Comparison of ENCODE assay signal across 23 cellular contexts in genomic region chrX:16039834-16040233, GRCh38.
DNase-seq lines count a peak whose midpoint lies in the region; ATAC-seq and TF ChIP-seq lines count a peak whose summit lies in the region.
"Had no signal": no experiment of that assay in that cellular context is flagged by ENCODE, and none has a peak within 500 bp of the region (broad histone marks: within the 10 kb centered on the region; RNA-seq: fewer than 3 reads in every experiment).

No MANE protein-coding gene starts in this region.

- 51 to 87% (median 67%) methylated on average over 1 of the region's 1 CpG for WGBS in stomach, 5 donors

- H3K4me1 ChIP-seq in stomach = no peaks in the 10 kb centered on the region

- H3K27ac ChIP-seq in stomach = no peak overlapping the region

- no peak for TF ChIP-seq CTCF in stomach (IDR thresholded peaks at IDR 0.05)

- no peak for TF ChIP-seq POLR2A in stomach (IDR thresholded peaks at IDR 0.05)

- no peaks in the 10 kb centered on the region for H3K36me3 ChIP-seq in stomach

- peaks cover 0 to 8% (median 4%) of the 10 kb centered on the region in 4 donors for H3K9me3 ChIP-seq in stomach
- H3K9me3 ChIP-seq: mucosa of descending colon had no signal

- H3K36me3 Mint-ChIP-seq in activated naive CD4-positive, alpha-beta T cell treated with anti-CD3 and anti-CD28 coated beads for 36 hours (ENCODE audit: low read depth) = no peaks in the 10 kb centered on the region
- no peaks in the 10 kb centered on the region for H3K36me3 Mint-ChIP-seq in stimulated activated effector memory CD8-positive, alpha-beta T cell treated with anti-CD3 and anti-CD28 coated beads, Interleukin-12 subunit alpha, Interleukin-12 subunit beta, amount 100 ng/mL, for 72 hours
- H3K36me3 Mint-ChIP-seq: activated CD4-positive, alpha-beta memory T cell treated with anti-CD3 and anti-CD28 coated beads for 36 hours; CD8-positive, alpha-beta memory T cell had no signal

- ATAC-seq in GM19351 (IDR thresholded peaks at IDR 0.05; ENCODE audit: unreplicated experiment) (peak; percentile 57), HG02885 (IDR thresholded peaks at IDR 0.05; ENCODE audit: poor library complexity, unreplicated experiment) (peak; percentile 44), esophagus mucosa (no peak)
- ATAC-seq in stimulated activated effector memory CD8-positive, alpha-beta T cell treated with anti-CD3 and anti-CD28 coated beads, Interleukin-12 subunit alpha, Interleukin-12 subunit beta, amount 100 ng/mL, for 72 hours = peak; percentile 54
- ATAC-seq: mucosa of descending colon, WTC11 had no signal

- H3K27ac Mint-ChIP-seq in activated naive CD4-positive, alpha-beta T cell treated with anti-CD3 and anti-CD28 coated beads for 36 hours = peak overlapping the region; percentile 6
- no peak overlapping the region for H3K27ac Mint-ChIP-seq in stimulated activated effector memory CD8-positive, alpha-beta T cell treated with anti-CD3 and anti-CD28 coated beads, Interleukin-12 subunit alpha, Interleukin-12 subunit beta, amount 100 ng/mL, for 72 hours
- H3K27ac Mint-ChIP-seq: activated CD4-positive, alpha-beta memory T cell treated with anti-CD3 and anti-CD28 coated beads for 36 hours; CD8-positive, alpha-beta memory T cell; WTC11 had no signal

- H3K4me3 Mint-ChIP-seq in activated naive CD4-positive, alpha-beta T cell treated with anti-CD3 and anti-CD28 coated beads for 36 hours = no peak overlapping the region
- H3K4me3 Mint-ChIP-seq in stimulated activated effector memory CD8-positive, alpha-beta T cell treated with anti-CD3 and anti-CD28 coated beads, Interleukin-12 subunit alpha, Interleukin-12 subunit beta, amount 100 ng/mL, for 72 hours = no peak overlapping the region
- H3K4me3 Mint-ChIP-seq: activated CD4-positive, alpha-beta memory T cell treated with anti-CD3 and anti-CD28 coated beads for 36 hours; CD8-positive, alpha-beta memory T cell; WTC11 had no signal

- H3K27me3 Mint-ChIP-seq in activated naive CD4-positive, alpha-beta T cell treated with anti-CD3 and anti-CD28 coated beads for 36 hours (ENCODE audit: low read depth) = peaks cover 2% of the 10 kb centered on the region

- H3K4me1 Mint-ChIP-seq in activated naive CD4-positive, alpha-beta T cell treated with anti-CD3 and anti-CD28 coated beads for 36 hours (ENCODE audit: low read depth) = peaks cover 6% of the 10 kb centered on the region
- H3K4me1 Mint-ChIP-seq in stimulated activated effector memory CD8-positive, alpha-beta T cell treated with anti-CD3 and anti-CD28 coated beads, Interleukin-12 subunit alpha, Interleukin-12 subunit beta, amount 100 ng/mL, for 72 hours = peaks cover 8% of the 10 kb centered on the region
- H3K4me1 Mint-ChIP-seq: CD8-positive, alpha-beta memory T cell had no signal

- H3K4me3 ChIP-seq in stomach = no peak overlapping the region
- H3K4me3 ChIP-seq: mucosa of descending colon had no signal

- intact Hi-C loops in activated naive CD4-positive, alpha-beta T cell treated with anti-CD3 and anti-CD28 coated beads for 36 hours (cut with micrococcal nuclease) = loop anchor here (10.0 kb wide), 1 partner anchor 185 kb away; the partner anchor contains the start of gene AP1S2
- intact Hi-C loops in stomach (cut with DNase I; ENCODE audit: low total_unique reads) = no loop called here

- DNase-seq in activated naive CD4-positive, alpha-beta T cell treated with anti-CD3 and anti-CD28 coated beads for 36 hours = peak; percentile 4
- no peak for DNase-seq in activated naive CD4-positive, alpha-beta T cell (lab: John Stamatoyannopoulos, UW)
- no peak for DNase-seq in stimulated activated effector memory CD8-positive, alpha-beta T cell treated with anti-CD3 and anti-CD28 coated beads, Interleukin-12 subunit alpha, Interleukin-12 subunit beta, amount 100 ng/mL, for 72 hours (ENCODE audit: low spot score in 2 of 2)
- DNase-seq in stomach = no peak
- no peak for DNase-seq in OCI-M2 (lab: John Stamatoyannopoulos, UW; ENCODE audit: unreplicated experiment)
- DNase-seq: activated CD4-positive, alpha-beta memory T cell treated with anti-CD3 and anti-CD28 coated beads for 36 hours; activated naive CD4-positive, alpha-beta T cell treated with Interleukin-2 at 50 U/mL for 16 hours; activated T-cell treated with anti-CD3 and anti-CD28 coated beads for 4 hours; AML-193; CD8-positive, alpha-beta memory T cell; cortex of kidney; GDM1; KBM-7; mucosa of descending colon; NCI-H146; NCI-H2171; stimulated activated CD4-positive, alpha-beta T cell treated with anti-CD3 and anti-CD28 coated beads, Interleukin-2, amount 100 ng/mL, for 24 hours; T-helper 9 cell; trophoblast cell had no signal

- H3K27me3 ChIP-seq in stomach = no peaks in the 10 kb centered on the region

- no peaks in the 10 kb centered on the region for H3K9me3 Mint-ChIP-seq in activated naive CD4-positive, alpha-beta T cell treated with anti-CD3 and anti-CD28 coated beads for 36 hours
- H3K9me3 Mint-ChIP-seq in stimulated activated effector memory CD8-positive, alpha-beta T cell treated with anti-CD3 and anti-CD28 coated beads, Interleukin-12 subunit alpha, Interleukin-12 subunit beta, amount 100 ng/mL, for 72 hours = no peaks in the 10 kb centered on the region
- H3K9me3 Mint-ChIP-seq: activated CD4-positive, alpha-beta memory T cell treated with anti-CD3 and anti-CD28 coated beads for 36 hours had no signal

- CTCF ChIA-PET in activated naive CD4-positive, alpha-beta T cell treated with anti-CD3 and anti-CD28 coated beads for 36 hours (lab: Charles Lee) = no interaction called here

- no peak for TF ChIP-seq EP300 in stomach (IDR thresholded peaks at IDR 0.05)
